Comparison of ENCODE assay signal across 7 cellular contexts in the genomic region with DNA sequence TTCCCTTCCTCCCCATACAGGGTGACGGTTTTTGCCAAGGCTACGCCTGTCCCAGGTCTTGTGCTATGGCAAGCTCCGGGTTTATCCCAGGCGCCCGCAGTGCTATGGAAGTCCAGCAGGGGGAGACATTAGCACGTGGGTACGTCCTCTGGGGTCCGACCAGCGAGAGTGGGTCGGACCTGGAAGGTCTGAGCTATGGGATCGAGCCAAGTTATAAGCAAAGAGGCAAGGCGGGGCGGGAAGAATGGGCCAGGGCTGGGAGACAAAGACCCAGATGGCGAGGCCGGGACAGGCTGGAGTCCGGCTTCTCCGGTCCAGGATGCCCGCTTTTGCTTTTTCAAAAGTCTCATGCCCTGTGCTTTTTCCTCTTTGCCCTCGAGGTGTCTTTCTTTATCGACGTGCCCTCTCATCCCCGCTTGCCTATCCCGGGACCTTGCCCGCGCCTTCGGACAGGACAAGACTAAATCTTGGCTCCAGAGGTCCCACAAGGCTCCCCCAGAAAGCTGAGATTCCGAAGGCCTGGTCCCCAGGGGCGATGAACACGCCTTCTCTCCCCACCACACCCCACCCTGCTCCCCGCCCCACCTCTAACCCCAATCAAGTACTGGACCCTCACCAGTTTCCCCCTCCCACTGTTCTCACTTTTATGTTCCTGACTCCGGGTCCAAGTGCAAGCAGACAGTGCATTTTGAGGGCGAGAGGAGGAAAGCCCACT. TPM values are rescaled to one million over a fixed set of nuclear protein-coding genes. Genes with fewer than 3 reads are reported as not detected.
DNase-seq lines count a peak whose midpoint lies in the region; ATAC-seq and TF ChIP-seq lines count a peak whose summit lies in the region.

No MANE protein-coding gene starts in this region.

- H3K36me3 ChIP-seq in OCI-LY3 (replicated peaks; ENCODE audit: low read depth, low read length): no peaks in the 10 kb centered on the region
- no peaks in the 10 kb centered on the region for H3K36me3 ChIP-seq in muscle layer of duodenum (ENCODE audit: control insufficient read depth in 1 of 2, insufficient read depth in 2 of 2, low read length in 2 of 2)

- H3K27ac ChIP-seq in HL-60 (replicated peaks) (no peak overlapping the region), OCI-LY3 (ENCODE audit: low read length) (no peak overlapping the region), muscle layer of duodenum (ENCODE audit: low read length) (no peak overlapping the region)

- ATAC-seq in esophagus mucosa: peak; percentile 55

- H3K4me3 ChIP-seq in HL-60 (replicated peaks; ENCODE audit: insufficient read depth, low read length): peak overlapping the region; percentile 21
- peak overlapping the region; percentile 94 for H3K4me3 ChIP-seq in OCI-LY3 (ENCODE audit: low read length)
- H3K4me3 ChIP-seq in muscle layer of duodenum (ENCODE audit: low read depth in 1 of 2, low read length in 2 of 2): peak overlapping the region; percentile 50 to 78

- DNase-seq in GM13976 (ENCODE audit: low spot score) (peak; percentile 65), HL-60 (ENCODE audit: low read depth in 1 of 2, low spot score in 1 of 2) (peak; percentile 44 to 62)
- peak; percentile 81 for DNase-seq in activated T-cell treated with anti-CD3 and anti-CD28 coated beads, Interleukin-2, amount 50 U/mL, for 1 hour
- DNase-seq in stimulated activated CD8-positive, alpha-beta memory T cell treated with anti-CD3 and anti-CD28 coated beads, Interleukin-4, amount 100 ng/mL, for 4 hours (ENCODE audit: low read depth in 2 of 2, low spot score in 1 of 2): peak; percentile 53 to 67

- no peaks in the 10 kb centered on the region for H4K20me1 ChIP-seq in OCI-LY3 (ENCODE audit: insufficient read depth, low read length)

- in situ Hi-C loops in GM13976 (cut with MboI; ENCODE audit: low sequenced_read_pairs, unreplicated experiment): loop anchor here (10.0 kb wide), 2 partner anchors 397 to 457 kb away; no protein-coding TSS in a partner anchor

- H3K9me3 ChIP-seq in OCI-LY3 (ENCODE audit: insufficient read depth, low read length): no peaks in the 10 kb centered on the region
- H3K9me3 ChIP-seq in muscle layer of duodenum (ENCODE audit: control insufficient read depth in 1 of 2, low read length in 2 of 2): no peaks in the 10 kb centered on the region

- H3K4me1 ChIP-seq in OCI-LY3 (ENCODE audit: low read length) (peaks cover 29% of the 10 kb centered on the region), muscle layer of duodenum (ENCODE audit: control insufficient read depth in 1 of 2, insufficient read depth in 2 of 2, low read length in 2 of 2) (peaks cover 0 to 8% of the 10 kb centered on the region in 2 donors)

- H3K4me2 ChIP-seq in OCI-LY3 (ENCODE audit: low read length): peak overlapping the region; percentile 84

- H2AFZ ChIP-seq in OCI-LY3 (ENCODE audit: low read depth, low read length): peak overlapping the region; percentile 63; the same call in 1 of the 2 replicates

- peak; percentile 72 for TF ChIP-seq CTCF in GM13976 (IDR thresholded peaks at IDR 0.05; ENCODE audit: borderline replicate concordance, control extremely low read depth, extremely low read depth, insufficient read depth, missing control alignments)
- peak; percentile 66 for TF ChIP-seq CTCF in HL-60 (IDR thresholded peaks at IDR 0.05; ENCODE audit: insufficient read depth, low read length)
- peak; percentile 90 for TF ChIP-seq CTCF in OCI-LY3 (IDR thresholded peaks at IDR 0.05; ENCODE audit: low read depth, low read length)

- H3K79me2 ChIP-seq in OCI-LY3 (ENCODE audit: low read length): peaks cover 40% of the 10 kb centered on the region

- peak overlapping the region; percentile 55 for H3K9ac ChIP-seq in OCI-LY3 (ENCODE audit: low read length)

- H3K27me3 ChIP-seq in HL-60 (ENCODE audit: insufficient read depth, poor library complexity, severe bottlenecking): no peaks in the 10 kb centered on the region
- no peaks in the 10 kb centered on the region for H3K27me3 ChIP-seq in OCI-LY3 (ENCODE audit: low read depth, low read length)
- H3K27me3 ChIP-seq in muscle layer of duodenum (ENCODE audit: low read depth, low read length): no peaks in the 10 kb centered on the region

RNA-seq across cellular contexts. Expression of a gene that starts 0.8 kb away (rescaled TPM):
- total RNA-seq in esophagus mucosa: 35.3 TPM

Comparison
In these comparisons a context has a peak if more than half of its experiments do, and no peak if none do; other contexts are left out.
1. H3K4me3 ChIP-seq: peak in every context shown above with its lines; median percentile 94 in OCI-LY3; 64 in muscle layer of duodenum; 21 in HL-60.